In genomic region chr1:110556471-110556807, GRCh38 we compare ENCODE assay signal across 1 cellular context.
TF ChIP-seq lines count a peak whose summit lies in the region.

No MANE protein-coding gene starts in this region.

TF ChIP-seq in GM23338, 12 proteins besides CTCF, POLR2A, EP300 and RAD21 (continued from another document):
- no peak for TF ChIP-seq ZNF462 (CRISPR knock-in tag; IDR thresholded peaks at IDR 0.05)
- no peak for TF ChIP-seq ZNF331 (CRISPR knock-in tag; IDR thresholded peaks at IDR 0.05; ENCODE audit: low read depth)
- no peak for TF ChIP-seq ETS1 (IDR thresholded peaks at IDR 0.05)
- TF ChIP-seq EZH2phosphoT487 (IDR thresholded peaks at IDR 0.05; ENCODE audit: unreplicated experiment), result no peak
- no peak for TF ChIP-seq ZNF114 (CRISPR knock-in tag; IDR thresholded peaks at IDR 0.05)
TF ChIP-seq in GM23338: peak in this region for 0.
